ENCODE assay signal across 10 cellular contexts in the genomic region with DNA sequence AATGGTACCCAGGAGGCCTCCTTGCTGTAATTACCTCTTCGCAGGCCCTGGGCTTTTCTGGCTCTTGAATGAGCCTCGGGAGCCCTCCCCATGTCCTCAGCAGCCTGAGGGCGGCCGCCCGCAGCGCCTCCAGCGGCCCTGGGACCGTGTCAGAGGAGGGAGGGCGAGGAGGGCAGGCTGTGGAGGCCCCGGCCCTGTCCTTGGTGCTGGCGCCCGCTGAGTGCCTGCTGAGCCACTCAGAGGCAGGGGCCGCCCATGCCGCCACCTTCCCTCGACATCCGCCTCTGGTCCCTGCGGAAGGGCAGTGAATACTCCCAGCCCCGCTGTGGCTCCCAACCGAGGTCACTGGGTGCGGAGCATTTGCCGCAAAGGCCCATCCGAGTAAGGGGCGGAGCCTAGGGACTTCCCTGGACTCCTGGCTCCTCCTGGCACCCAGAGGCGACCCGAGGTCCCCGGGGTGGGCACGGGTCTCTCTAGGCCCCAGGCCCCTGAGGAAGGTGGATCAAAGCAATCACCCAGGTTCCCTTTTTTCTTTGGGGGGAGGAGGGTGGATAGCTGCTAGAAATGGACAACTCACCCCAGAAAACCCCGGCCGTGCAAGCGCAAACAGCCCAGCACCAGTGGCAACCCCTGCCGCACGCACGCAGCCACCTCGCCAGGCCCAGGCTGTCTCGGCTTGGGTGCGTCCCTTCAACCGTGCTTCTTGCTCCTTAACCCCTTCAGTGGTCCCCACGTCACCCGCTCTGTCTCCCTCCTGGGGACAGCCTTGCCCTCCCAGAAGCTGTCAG. TPM values are rescaled to one million over a fixed set of nuclear protein-coding genes. Genes with fewer than 3 reads are reported as not detected.
DNase-seq lines count a peak whose midpoint lies in the region; ATAC-seq and TF ChIP-seq lines count a peak whose summit lies in the region.
"Had no signal": no experiment of that assay in that cellular context is flagged by ENCODE, and none has a peak within 500 bp of the region (broad histone marks: within the 10 kb centered on the region; RNA-seq: fewer than 3 reads in every experiment).

No MANE protein-coding gene starts in this region.

- no peak overlapping the region for H2AFZ ChIP-seq in IMR-90 (replicated peaks; ENCODE audit: low read length, poor library complexity)

- no peak overlapping the region for H2BK20ac ChIP-seq in IMR-90 (ENCODE audit: low read depth, low read length)

- 24% methylated on average over 11 of the region's 39 CpGs; no CpG with 5 or more reads in 1 of the 2 experiments for WGBS in IMR-90 (ENCODE audit: extremely low coverage in 2 of 2, insufficient read length in 1 of 2), 2 experiments

- no peak overlapping the region for H3K4me2 ChIP-seq in IMR-90 (ENCODE audit: low read depth, low read length)
- H3K4me2 ChIP-seq: KMS-11 had no signal

- no peaks in the 10 kb centered on the region for H3K9me3 Mint-ChIP-seq in CD4-positive, alpha-beta T cell

- no peak overlapping the region for H3K4ac ChIP-seq in IMR-90 (ENCODE audit: low read depth, low read length)

- no peak overlapping the region for H3K27ac ChIP-seq in IMR-90 (ENCODE audit: insufficient read depth, low read length)
- peak overlapping the region; percentile 19 for H3K27ac ChIP-seq in cingulate gyrus (ENCODE audit: low read depth, low read length)
- H3K27ac ChIP-seq in muscle layer of colon (ENCODE audit: low read depth, low read length) = peak overlapping the region; percentile 73
- H3K27ac ChIP-seq in CD4-positive, alpha-beta T cell (ENCODE audit: low read depth, low read length) = no peak overlapping the region
- H3K27ac ChIP-seq: KMS-11 had no signal

- no peak overlapping the region for H4K8ac ChIP-seq in IMR-90 (ENCODE audit: low read depth in 2 of 2, low read length in 2 of 2)

- H3K27me3 ChIP-seq in IMR-90 (ENCODE audit: control insufficient read depth, insufficient read depth, low read length) (peaks cover 53% of the 10 kb centered on the region), muscle layer of colon (ENCODE audit: control insufficient read depth in 1 of 2, insufficient read depth in 2 of 2, low read length in 2 of 2) (peaks cover 0 to 35% of the 10 kb centered on the region in 2 donors)
- peaks cover 52% of the 10 kb centered on the region for H3K27me3 ChIP-seq in CD4-positive, alpha-beta T cell (ENCODE audit: control insufficient read depth, insufficient read depth, low read length)

- CTCF ChIA-PET in IMR-90 (lab: Yijun Ruan, JAX) = no interaction called here
- CTCF ChIA-PET in CD4-positive, alpha-beta T cell (lab: Charles Lee) = no interaction called here

- H3K56ac ChIP-seq in IMR-90 (ENCODE audit: extremely low read depth, insufficient read depth, low read length) = no peak overlapping the region

- H4K91ac ChIP-seq in IMR-90 (ENCODE audit: insufficient read depth, low read depth, low read length) = no peak overlapping the region

- no peak for TF ChIP-seq RAD21 in IMR-90 (IDR thresholded peaks at IDR 0.05; ENCODE audit: low read length)

- no peaks in the 10 kb centered on the region for H3K9me1 ChIP-seq in IMR-90 (ENCODE audit: insufficient read depth, low read length)

- H3K36me3 Mint-ChIP-seq in CD4-positive, alpha-beta T cell (ENCODE audit: low read depth) = no peaks in the 10 kb centered on the region

- H3K4me3 ChIP-seq in IMR-90 (ENCODE audit: insufficient read depth, low read depth, low read length) = no peak overlapping the region
- H3K4me3 ChIP-seq in muscle layer of colon (ENCODE audit: low read depth in 1 of 2, low read length in 2 of 2) = peak overlapping the region; percentile 59 to 68

- no peak overlapping the region for H2BK120ac ChIP-seq in IMR-90 (ENCODE audit: low read depth, low read length)

- no peak overlapping the region for H2BK5ac ChIP-seq in IMR-90 (ENCODE audit: low read depth, low read length, poor library complexity, severe bottlenecking)

- no peaks in the 10 kb centered on the region for H3K79me1 ChIP-seq in IMR-90 (ENCODE audit: low read depth in 1 of 2, low read length in 2 of 2)

- dilution Hi-C loops in IMR-90 (cut with HindIII; ENCODE audit: low sequenced_read_pairs, unreplicated experiment) = no loop called here

- H3K4me3 Mint-ChIP-seq in CD4-positive, alpha-beta T cell = no peak overlapping the region

- ATAC-seq in IMR-90 (ENCODE audit: low read depth) (peak; percentile 94), HG03565 (IDR thresholded peaks at IDR 0.05; ENCODE audit: unreplicated experiment) (no peak), GM18909 (IDR thresholded peaks at IDR 0.05; ENCODE audit: poor library complexity, unreplicated experiment) (no peak)
- ATAC-seq in CD4-positive, alpha-beta T cell (ENCODE audit: poor library complexity) = no peak

- H2AK5ac ChIP-seq in IMR-90 (ENCODE audit: low read depth, low read length) = no peak overlapping the region

- H3K18ac ChIP-seq in IMR-90 (ENCODE audit: low read depth, low read length) = no peak overlapping the region

- 0 out of 2 replicates have a peak, but pooled peaks have one; percentile 9 for TF ChIP-seq CTCF in IMR-90 (conservative IDR thresholded peaks at IDR 0.05; ENCODE audit: low read depth, low read length)
- TF ChIP-seq CTCF in CD4-positive, alpha-beta T cell (IDR thresholded peaks at IDR 0.05) = no peak

- DNase-seq in Caki2 (ENCODE audit: low read depth) (peak; percentile 68), IMR-90 (no peak), cerebellar nuclear complex (lab: John Stamatoyannopoulos, UW) (no peak)
- DNase-seq in CD4-positive, alpha-beta T cell = no peak
- DNase-seq: head of caudate nucleus had no signal

- H3K36me3 ChIP-seq in IMR-90 (ENCODE audit: control insufficient read depth, insufficient read depth, low read length) = no peaks in the 10 kb centered on the region
- no peaks in the 10 kb centered on the region for H3K36me3 ChIP-seq in muscle layer of colon (ENCODE audit: insufficient read depth, low read length)

- POLR2A ChIA-PET in IMR-90 (lab: Charles Lee; ENCODE audit: unreplicated experiment) = no interaction called here
- POLR2A ChIA-PET in CD4-positive, alpha-beta T cell (lab: Charles Lee) = no interaction called here

- no peak overlapping the region for H3K27ac Mint-ChIP-seq in CD4-positive, alpha-beta T cell

- no peak overlapping the region for H3K23ac ChIP-seq in IMR-90 (ENCODE audit: low read depth, low read length)

- no peak overlapping the region for H2AK9ac ChIP-seq in IMR-90 (replicated peaks; ENCODE audit: low read depth, low read length, poor library complexity)

- intact Hi-C loops in IMR-90 (cut with micrococcal nuclease) = no loop called here
- intact Hi-C loops in CD4-positive, alpha-beta T cell (cut with DNase I, micrococcal nuclease) = no loop called here

- peaks cover 56% of the 10 kb centered on the region for H3K27me3 Mint-ChIP-seq in CD4-positive, alpha-beta T cell

- H3K9me3 ChIP-seq in IMR-90 (ENCODE audit: control insufficient read depth, insufficient read depth, low read length) (no peaks in the 10 kb centered on the region; the same call in 1 of the 2 replicates), muscle layer of colon (ENCODE audit: low read length) (no peaks in the 10 kb centered on the region)
- no peaks in the 10 kb centered on the region for H3K9me3 ChIP-seq in CD4-positive, alpha-beta T cell (ENCODE audit: control insufficient read depth, low read length)

- no peaks in the 10 kb centered on the region for H3K4me1 ChIP-seq in IMR-90 (ENCODE audit: control insufficient read depth, insufficient read depth, low read length)
- peaks cover 44% of the 10 kb centered on the region for H3K4me1 ChIP-seq in muscle layer of colon (ENCODE audit: insufficient read depth, low read length)

- H2BK15ac ChIP-seq in IMR-90 (ENCODE audit: low read depth, low read length) = no peak overlapping the region

- H4K20me1 ChIP-seq in IMR-90 (ENCODE audit: insufficient read depth, low read length) = no peaks in the 10 kb centered on the region

- H3K9ac ChIP-seq in IMR-90 (ENCODE audit: low read depth, low read length) (no peak overlapping the region), muscle layer of colon (ENCODE audit: low read length) (no peak overlapping the region)
- H3K9ac ChIP-seq: KMS-11 had no signal

- BruUV-seq in IMR-90 (replicated peaks; lab: Mats Ljungman, UMichigan) = no TSS peak

- H3K14ac ChIP-seq in IMR-90 (replicated peaks; ENCODE audit: low read depth, low read length) = no peak overlapping the region

- no peaks in the 10 kb centered on the region for H3K4me1 Mint-ChIP-seq in CD4-positive, alpha-beta T cell (ENCODE audit: low read depth)

- in situ Hi-C loops in Caki2 (cut with HindIII; ENCODE audit: low pct_unique_long_range_greater_than_20kb, low sequenced_read_pairs) (no loop called here), IMR-90 (cut with MboI; ENCODE audit: low sequenced_read_pairs) (no loop called here)

- TF ChIP-seq POLR2A in IMR-90 (IDR thresholded peaks at IDR 0.05; ENCODE audit: low read depth, low read length) = no peak

- H4K5ac ChIP-seq in IMR-90 (ENCODE audit: low read depth, low read length) = no peak overlapping the region

TF ChIP-seq in IMR-90, 13 proteins besides CTCF, POLR2A, EP300 and RAD21:
- TF ChIP-seq MAZ (IDR thresholded peaks at IDR 0.05; ENCODE audit: borderline replicate concordance, low read depth, low read length) = no peak
- no peak for TF ChIP-seq CHD1 (IDR thresholded peaks at IDR 0.05; ENCODE audit: low read depth, low read length)
- no peak for TF ChIP-seq CEBPB (IDR thresholded peaks at IDR 0.05; ENCODE audit: low read depth, low read length)
- no peak for TF ChIP-seq ELK1 (IDR thresholded peaks at IDR 0.05; ENCODE audit: borderline replicate concordance, low read depth, low read length)
- TF ChIP-seq RCOR1 (IDR thresholded peaks at IDR 0.05; ENCODE audit: insufficient replicate concordance, low read length) = no peak
- no peak for TF ChIP-seq NFE2L2 (IDR thresholded peaks at IDR 0.05; ENCODE audit: low read depth, low read length)
- no peak for TF ChIP-seq MXI1 (IDR thresholded peaks at IDR 0.05; ENCODE audit: borderline replicate concordance, low read depth, low read length)
- TF ChIP-seq RFX5 (IDR thresholded peaks at IDR 0.05; ENCODE audit: low read depth, low read length) = no peak

RNA-seq across cellular contexts. Expression of gene RBFOX3, which starts 2.7 kb away (rescaled TPM):
- total RNA-seq in Caki2 (2014; rRNA removed; shearing (Covaris generic); ENCODE audit: low replicate concordance) = 1.1 TPM in 1 of 2 replicates, not detected in the other
- not detected in 2 replicates for total RNA-seq in IMR-90 (2012; rRNA removed)
- polyA plus RNA-seq in IMR-90 (2012; rRNA removed) = 0.09 TPM in 1 of 2 replicates, not detected in the other
- polyA plus RNA-seq in IMR-90 (2012; cell fraction: cytosol; rRNA removed) = not detected in 2 replicates
- polyA plus RNA-seq in IMR-90 (2012; cell fraction: nucleus; rRNA removed; ENCODE audit: low replicate concordance) = 0.08 TPM in 1 of 2 replicates, not detected in the other
- not detected for total RNA-seq in CD4-positive, alpha-beta T cell

Comparison
In these comparisons a context has a peak if more than half of its experiments do, and no peak if none do; other contexts are left out.
1. H3K27ac ChIP-seq: peak in cingulate gyrus (single experiment) and muscle layer of colon (single experiment); none in IMR-90 (single experiment) and CD4-positive, alpha-beta T cell (single experiment).